Comparison of ENCODE assay signal across 10 cellular contexts in genomic region chr15:98953000-98953776, GRCh38. TPM values are rescaled to one million over a fixed set of nuclear protein-coding genes. Genes with fewer than 3 reads are reported as not detected.
DNase-seq lines count a peak whose midpoint lies in the region; ATAC-seq and TF ChIP-seq lines count a peak whose summit lies in the region.
"Had no signal": no experiment of that assay in that cellular context is flagged by ENCODE, and none has a peak within 500 bp of the region (broad histone marks: within the 10 kb centered on the region; RNA-seq: fewer than 3 reads in every experiment).

No MANE protein-coding gene starts in this region.

- H3K9me3 Mint-ChIP-seq in activated T-cell treated with anti-CD3 and anti-CD28 coated beads, Interleukin-2, amount 50 U/mL, for 72 hours: no peaks in the 10 kb centered on the region
- no peaks in the 10 kb centered on the region for H3K9me3 Mint-ChIP-seq in natural killer cell treated with Interleukin-12 subunit alpha and Interleukin-12 subunit beta and Interleukin-15 and Interleukin-18, amount 100 ng/mL, for 72 hours
- H3K9me3 Mint-ChIP-seq in progenitor cell of endocrine pancreas (ENCODE audit: low read depth): no peaks in the 10 kb centered on the region
- H3K9me3 Mint-ChIP-seq: memory B cell had no signal

- H3K4me3 Mint-ChIP-seq in activated T-cell treated with anti-CD3 and anti-CD28 coated beads, Interleukin-2, amount 50 U/mL, for 72 hours: peak overlapping the region; percentile 62 to 74
- H3K4me3 Mint-ChIP-seq in natural killer cell treated with Interleukin-12 subunit alpha and Interleukin-12 subunit beta and Interleukin-15 and Interleukin-18, amount 100 ng/mL, for 72 hours: peak overlapping the region; percentile 40
- no peak overlapping the region for H3K4me3 Mint-ChIP-seq in progenitor cell of endocrine pancreas (ENCODE audit: low read depth)
- H3K4me3 Mint-ChIP-seq: memory B cell had no signal

- TF ChIP-seq CTCF in GM10266 (IDR thresholded peaks at IDR 0.05; ENCODE audit: control insufficient read depth, insufficient read depth, low read depth, missing control alignments) (no peak), progenitor cell of endocrine pancreas (IDR thresholded peaks at IDR 0.05; ENCODE audit: unreplicated experiment) (no peak)

- peak; percentile 41 for ATAC-seq in GM21619 (IDR thresholded peaks at IDR 0.05; ENCODE audit: unreplicated experiment)
- peak; percentile 81 to 82 for ATAC-seq in activated T-cell treated with anti-CD3 and anti-CD28 coated beads, Interleukin-2, amount 50 U/mL, for 72 hours (replicated peaks in 1 of 2)
- peak; percentile 79 to 84 for ATAC-seq in natural killer cell treated with Interleukin-12 subunit alpha and Interleukin-12 subunit beta and Interleukin-15 and Interleukin-18, amount 100 ng/mL, for 72 hours

- peaks cover 20% of the 10 kb centered on the region for H3K4me1 Mint-ChIP-seq in activated T-cell treated with anti-CD3 and anti-CD28 coated beads, Interleukin-2, amount 50 U/mL, for 72 hours (ENCODE audit: low read depth)
- peaks cover 19 to 36% of the 10 kb centered on the region in 2 donors for H3K4me1 Mint-ChIP-seq in natural killer cell treated with Interleukin-12 subunit alpha and Interleukin-12 subunit beta and Interleukin-15 and Interleukin-18, amount 100 ng/mL, for 72 hours (ENCODE audit: low read depth in 2 of 2)
- H3K4me1 Mint-ChIP-seq in progenitor cell of endocrine pancreas (ENCODE audit: low read depth): no peaks in the 10 kb centered on the region
- H3K4me1 Mint-ChIP-seq: memory B cell had no signal

- H3K27ac Mint-ChIP-seq in activated T-cell treated with anti-CD3 and anti-CD28 coated beads, Interleukin-2, amount 50 U/mL, for 72 hours: peak overlapping the region; percentile 72
- peak overlapping the region; percentile 36 to 79 for H3K27ac Mint-ChIP-seq in natural killer cell treated with Interleukin-12 subunit alpha and Interleukin-12 subunit beta and Interleukin-15 and Interleukin-18, amount 100 ng/mL, for 72 hours
- no peak overlapping the region for H3K27ac Mint-ChIP-seq in progenitor cell of endocrine pancreas

- DNase-seq in GM10266 (ENCODE audit: extremely low spot score): peak; percentile 62
- DNase-seq in activated T-cell treated with anti-CD3 and anti-CD28 coated beads, Interleukin-2, amount 50 U/mL, for 72 hours: peak; percentile 42 to 62
- DNase-seq in natural killer cell treated with Interleukin-12 subunit alpha and Interleukin-12 subunit beta and Interleukin-15 and Interleukin-18, amount 100 ng/mL, for 72 hours (ENCODE audit: low spot score): no peak
- DNase-seq in medulla oblongata (ENCODE audit: extremely low spot score): no peak
- DNase-seq in NCI-H1105 (lab: John Stamatoyannopoulos, UW): no peak
- no peak for DNase-seq in COLO668 (lab: John Stamatoyannopoulos, UW; ENCODE audit: unreplicated experiment)
- no peak for DNase-seq in progenitor cell of endocrine pancreas (ENCODE audit: low spot score, unreplicated experiment)
- DNase-seq: NCI-H2171 had no signal

- H3K36me3 Mint-ChIP-seq in activated T-cell treated with anti-CD3 and anti-CD28 coated beads, Interleukin-2, amount 50 U/mL, for 72 hours (ENCODE audit: insufficient read depth in 2 of 2): peaks cover 0 to 15% of the 10 kb centered on the region in 2 donors
- no peaks in the 10 kb centered on the region for H3K36me3 Mint-ChIP-seq in natural killer cell treated with Interleukin-12 subunit alpha and Interleukin-12 subunit beta and Interleukin-15 and Interleukin-18, amount 100 ng/mL, for 72 hours
- peaks cover 21% of the 10 kb centered on the region for H3K36me3 Mint-ChIP-seq in progenitor cell of endocrine pancreas (ENCODE audit: insufficient read depth)

- H3K27me3 Mint-ChIP-seq in activated T-cell treated with anti-CD3 and anti-CD28 coated beads, Interleukin-2, amount 50 U/mL, for 72 hours (ENCODE audit: low read depth): no peaks in the 10 kb centered on the region
- no peaks in the 10 kb centered on the region for H3K27me3 Mint-ChIP-seq in natural killer cell treated with Interleukin-12 subunit alpha and Interleukin-12 subunit beta and Interleukin-15 and Interleukin-18, amount 100 ng/mL, for 72 hours
- H3K27me3 Mint-ChIP-seq in progenitor cell of endocrine pancreas: no peaks in the 10 kb centered on the region
- H3K27me3 Mint-ChIP-seq: memory B cell had no signal

RNA-seq across cellular contexts. Expression of gene PGPEP1L, which starts 54.4 kb away (rescaled TPM):
- total RNA-seq in activated T-cell treated with anti-CD3 and anti-CD28 coated beads, Interleukin-2, amount 50 U/mL, for 72 hours: not detected
- total RNA-seq in natural killer cell treated with Interleukin-12 subunit alpha and Interleukin-12 subunit beta and Interleukin-15 and Interleukin-18, amount 100 ng/mL, for 72 hours: not detected
- not detected in 2 replicates for total RNA-seq in progenitor cell of endocrine pancreas

Comparison
In these comparisons a context has a peak if more than half of its experiments do, and no peak if none do; other contexts are left out.
1. DNase-seq: peak in GM10266 (single experiment) and activated T-cell treated with anti-CD3 and anti-CD28 coated beads, Interleukin-2, amount 50 U/mL, for 72 hours (2 of 2); none in natural killer cell treated with Interleukin-12 subunit alpha and Interleukin-12 subunit beta and Interleukin-15 and Interleukin-18, amount 100 ng/mL, for 72 hours (single experiment), medulla oblongata (single experiment), NCI-H1105 (single experiment), COLO668 (single experiment) and progenitor cell of endocrine pancreas (single experiment).
2. Peak in every context shown above with its lines, with median percentiles within 50 percentile points of each other: ATAC-seq.